In genomic region chr20:17281478-17281877, GRCh38 we compare ENCODE assay signal across 10 cellular contexts. TPM values are rescaled to one million over a fixed set of nuclear protein-coding genes. Genes with fewer than 3 reads are reported as not detected.
DNase-seq lines count a peak whose midpoint lies in the region; ATAC-seq and TF ChIP-seq lines count a peak whose summit lies in the region.
"Had no signal": no experiment of that assay in that cellular context is flagged by ENCODE, and none has a peak within 500 bp of the region (broad histone marks: within the 10 kb centered on the region; RNA-seq: fewer than 3 reads in every experiment).

No MANE protein-coding gene starts in this region.

- H3K36me3 Mint-ChIP-seq in endothelial cell (ENCODE audit: low read depth, unreplicated experiment) = no peaks in the 10 kb centered on the region

- H3K4me1 Mint-ChIP-seq in endothelial cell (ENCODE audit: unreplicated experiment) = peaks cover 7% of the 10 kb centered on the region

- H3K27me3 Mint-ChIP-seq in endothelial cell (ENCODE audit: unreplicated experiment) = peaks cover 4% of the 10 kb centered on the region

- H3K9me3 Mint-ChIP-seq in endothelial cell (ENCODE audit: unreplicated experiment) = peaks cover 4% of the 10 kb centered on the region

- no peak for ATAC-seq in HG03469 (IDR thresholded peaks at IDR 0.05; ENCODE audit: unreplicated experiment)
- no peak for ATAC-seq in GM19455 (IDR thresholded peaks at IDR 0.05; ENCODE audit: unreplicated experiment)
- ATAC-seq in sciatic nerve = no peak

- no peak overlapping the region for H3K27ac Mint-ChIP-seq in endothelial cell (ENCODE audit: unreplicated experiment)
- H3K27ac Mint-ChIP-seq: T-helper 1 cell treated with Interleukin-12 subunit alpha and Interleukin-12 subunit beta and Interleukin-4 antibody, amounts not matched to agents 30 μg/mL and 1 μg/mL, for 36 hours had no signal

- TF ChIP-seq CTCF in endothelial cell (IDR thresholded peaks at IDR 0.05; ENCODE audit: unreplicated experiment) (peak; percentile 57), lower leg skin (IDR thresholded peaks at IDR 0.05) (no peak)

- TF ChIP-seq POLR2A in lower leg skin (IDR thresholded peaks at IDR 0.05) = no peak

- H3K4me3 Mint-ChIP-seq in endothelial cell (ENCODE audit: unreplicated experiment) = no peak overlapping the region
- H3K4me3 Mint-ChIP-seq: T-helper 1 cell treated with Interleukin-12 subunit alpha and Interleukin-12 subunit beta and Interleukin-4 antibody, amounts not matched to agents 30 μg/mL and 1 μg/mL, for 36 hours had no signal

- H3K4me3 ChIP-seq in lower leg skin (ENCODE audit: low read depth, poor library complexity, severe bottlenecking) = no peak overlapping the region
- H3K4me3 ChIP-seq: esophagus muscularis mucosa had no signal

- DNase-seq in stimulated activated CD4-positive, alpha-beta T cell treated with anti-CD3 and anti-CD28 coated beads, Interleukin-2, amount 100 ng/mL, for 48 hours = peak; percentile 3 to 14
- no peak for DNase-seq in stimulated activated CD4-positive, alpha-beta T cell treated with anti-CD3 and anti-CD28 coated beads, Interleukin-4, amount 100 ng/mL, for 4 hours
- DNase-seq in NCI-H2227 treated with DMSO at 0.1 percent for 48 hours (lab: John Stamatoyannopoulos, UW) = peak; percentile 6
- peak; percentile 52 for DNase-seq in endothelial cell (ENCODE audit: low spot score)
- no peak for DNase-seq in sciatic nerve (ENCODE audit: low spot score)
- DNase-seq in lower leg skin (ENCODE audit: low spot score in 2 of 2) = no peak

- intact Hi-C loops in sciatic nerve (cut with DNase I) (no loop called here), lower leg skin (cut with DNase I; ENCODE audit: low total_unique reads) (no loop called here)

RNA-seq across cellular contexts. Expression of gene PCSK2, which starts 54.6 kb away (rescaled TPM):
- total RNA-seq in endothelial cell (ENCODE audit: unreplicated experiment) = 1.0 TPM
- 18.3 TPM for total RNA-seq in sciatic nerve
- 10 to 100 TPM in 2 of 4 donors, 1 to 10 TPM in 2; 5.3 to 18.1 (median 10.9) TPM for total RNA-seq in lower leg skin

Comparison
In these comparisons a context has a peak if more than half of its experiments do, and no peak if none do; other contexts are left out.
1. DNase-seq: peak in stimulated activated CD4-positive, alpha-beta T cell treated with anti-CD3 and anti-CD28 coated beads, Interleukin-2, amount 100 ng/mL, for 48 hours (2 of 2), NCI-H2227 treated with DMSO at 0.1 percent for 48 hours (single experiment) and endothelial cell (single experiment); none in stimulated activated CD4-positive, alpha-beta T cell treated with anti-CD3 and anti-CD28 coated beads, Interleukin-4, amount 100 ng/mL, for 4 hours (0 of 2), sciatic nerve (single experiment) and lower leg skin (0 of 2).